In the genomic region with DNA sequence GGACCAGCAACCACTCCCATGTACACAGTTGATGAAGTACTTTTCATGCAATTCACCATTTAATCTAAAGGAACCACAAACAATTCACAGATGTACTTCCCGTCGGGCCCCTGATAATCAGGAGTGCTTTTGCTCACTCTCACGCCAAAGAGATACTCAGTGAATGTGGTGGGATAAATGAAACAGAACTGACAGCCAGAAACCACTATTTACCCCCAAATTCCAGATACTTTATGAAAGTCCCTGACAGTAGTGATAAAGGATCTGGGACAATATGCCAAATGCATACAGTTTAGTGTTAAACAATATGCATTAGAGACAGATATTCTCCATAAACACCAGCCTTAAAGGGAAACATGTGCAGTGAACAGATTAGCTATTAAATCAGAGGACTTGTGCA, we compare ENCODE assay signal across 26 cellular contexts.
"Had no signal": no experiment of that assay in that cellular context is flagged by ENCODE, and none has a peak within 500 bp of the region (broad histone marks: within the 10 kb centered on the region; RNA-seq: fewer than 3 reads in every experiment).

No MANE protein-coding gene starts in this region.

- H3K4me1 ChIP-seq: breast epithelium, gastroesophageal sphincter had no signal

- DNase-seq: activated CD4-positive, alpha-beta memory T cell treated with anti-CD3 and anti-CD28 coated beads, Interleukin-2, amount 10 ng/mL, durations not matched to agents 7 days and 5 days; activated CD4-positive, alpha-beta T cell treated with anti-CD3 and anti-CD28 coated beads for 48 hours; activated gamma-delta T cell; activated T-cell treated with anti-CD3 and anti-CD28 coated beads, Interleukin-2, amount 50 U/mL, for 72 hours; effector memory CD8-positive, alpha-beta T cell; mucosa of descending colon; naive B cell; occipital lobe; stimulated activated CD4-positive, alpha-beta T cell treated with anti-CD3 and anti-CD28 coated beads, Interleukin-4, amount 100 ng/mL, for 24 hours; stimulated activated naive CD4-positive, alpha-beta T cell treated with Interleukin-2 at 50 U/mL for 16 hours; T-cell; upper lobe of left lung had no signal

- H3K27ac ChIP-seq: ascending aorta, gastroesophageal sphincter, upper lobe of left lung had no signal

- FAIRE-seq: colon, endothelial cell of umbilical vein, islet of Langerhans, TTC549 had no signal

- ATAC-seq: activated T-cell treated with anti-CD3 and anti-CD28 coated beads, Interleukin-2, amount 50 U/mL, for 72 hours; effector memory CD8-positive, alpha-beta T cell; esophagus mucosa; gastroesophageal sphincter; mucosa of descending colon; T-cell had no signal

- H3K27me3 ChIP-seq: ascending aorta, breast epithelium, gastroesophageal sphincter, upper lobe of left lung had no signal

- H3K27me3 Mint-ChIP-seq: activated naive CD4-positive, alpha-beta T cell treated with anti-CD3 and anti-CD28 coated beads, Interleukin-2, amount 50 U/mL, for 24 hours; central memory CD8-positive, alpha-beta T cell had no signal

- H3K36me3 Mint-ChIP-seq: activated naive CD4-positive, alpha-beta T cell treated with anti-CD3 and anti-CD28 coated beads, Interleukin-2, amount 50 U/mL, for 24 hours; memory B cell; naive B cell; T-cell had no signal

- H3K36me3 ChIP-seq: breast epithelium had no signal

- H3K9me3 Mint-ChIP-seq: activated CD4-positive, alpha-beta memory T cell treated with anti-CD3 and anti-CD28 coated beads, Interleukin-2, amount 10 ng/mL, durations not matched to agents 7 days and 5 days; activated naive CD4-positive, alpha-beta T cell treated with anti-CD3 and anti-CD28 coated beads, Interleukin-2, amount 50 U/mL, for 24 hours; activated T-cell treated with anti-CD3 and anti-CD28 coated beads, Interleukin-2, amount 50 U/mL, for 72 hours; central memory CD8-positive, alpha-beta T cell; effector memory CD8-positive, alpha-beta T cell; memory B cell; naive B cell; neural crest cell; T-cell; T-helper 2 cell treated with Interferon-gamma antibody and Interleukin-4, amounts not matched to agents 5 μg/mL and 100 μg/mL, for 36 hours had no signal

- H3K4me3 ChIP-seq: ascending aorta, breast epithelium, gastroesophageal sphincter, mucosa of descending colon, thoracic aorta, upper lobe of left lung had no signal

- H3K4me3 Mint-ChIP-seq: activated CD4-positive, alpha-beta memory T cell treated with anti-CD3 and anti-CD28 coated beads, Interleukin-2, amount 10 ng/mL, durations not matched to agents 7 days and 5 days; activated naive CD4-positive, alpha-beta T cell treated with anti-CD3 and anti-CD28 coated beads, Interleukin-2, amount 50 U/mL, for 24 hours; activated T-cell treated with anti-CD3 and anti-CD28 coated beads, Interleukin-2, amount 50 U/mL, for 72 hours; central memory CD8-positive, alpha-beta T cell; effector memory CD8-positive, alpha-beta T cell; memory B cell; naive B cell; neural crest cell; T-cell; T-helper 2 cell treated with Interferon-gamma antibody and Interleukin-4, amounts not matched to agents 5 μg/mL and 100 μg/mL, for 36 hours had no signal

- H3K4me1 Mint-ChIP-seq: activated CD4-positive, alpha-beta memory T cell treated with anti-CD3 and anti-CD28 coated beads, Interleukin-2, amount 10 ng/mL, durations not matched to agents 7 days and 5 days; activated naive CD4-positive, alpha-beta T cell treated with anti-CD3 and anti-CD28 coated beads, Interleukin-2, amount 50 U/mL, for 24 hours; central memory CD8-positive, alpha-beta T cell; memory B cell; naive B cell had no signal

- H3K9me3 ChIP-seq: ascending aorta, breast epithelium, gastroesophageal sphincter, mucosa of descending colon, thoracic aorta, upper lobe of left lung had no signal

- H3K27ac Mint-ChIP-seq: activated CD4-positive, alpha-beta memory T cell treated with anti-CD3 and anti-CD28 coated beads, Interleukin-2, amount 10 ng/mL, durations not matched to agents 7 days and 5 days; activated naive CD4-positive, alpha-beta T cell treated with anti-CD3 and anti-CD28 coated beads, Interleukin-2, amount 50 U/mL, for 24 hours; activated T-cell treated with anti-CD3 and anti-CD28 coated beads, Interleukin-2, amount 50 U/mL, for 72 hours; effector memory CD8-positive, alpha-beta T cell; memory B cell; T-cell; T-helper 2 cell treated with Interferon-gamma antibody and Interleukin-4, amounts not matched to agents 5 μg/mL and 100 μg/mL, for 36 hours had no signal
